34 cellular contexts compared by ENCODE assay signal in the genomic region with DNA sequence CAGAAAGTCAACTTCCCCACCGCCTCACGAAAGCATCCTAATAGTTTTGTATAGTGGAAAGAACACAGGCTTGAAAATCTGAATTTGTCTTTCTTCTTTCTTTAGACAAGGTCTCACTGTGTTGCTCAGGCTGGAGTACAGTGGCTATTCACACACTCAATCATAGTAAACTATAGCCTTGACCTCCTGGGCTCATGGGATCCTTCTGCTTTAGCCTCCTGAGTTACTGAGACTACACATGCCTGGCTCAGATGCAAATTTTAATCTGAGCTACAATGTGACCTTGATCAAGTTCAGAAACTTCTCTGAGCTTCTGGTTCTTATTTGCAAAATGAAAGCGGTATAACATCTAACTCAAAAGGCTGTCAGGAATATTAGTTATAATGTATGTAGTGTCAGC.
"Had no signal": no experiment of that assay in that cellular context is flagged by ENCODE, and none has a peak within 500 bp of the region (broad histone marks: within the 10 kb centered on the region; RNA-seq: fewer than 3 reads in every experiment).

No MANE protein-coding gene starts in this region.

- H3K27me3 ChIP-seq: MG63 had no signal

- H3K9me3 ChIP-seq: MG63 had no signal

- H3K4me3 ChIP-seq: MG63 had no signal

- H3K36me3 ChIP-seq: MG63 had no signal

- DNase-seq: Karpas-422, Kasumi-1, MG63, MM.1S, MV-4-11, NCI-H1048, NCI-H1092, NCI-H1105, NCI-H1105 treated with DMSO at 0.1 percent for 48 hours, NCI-H1417, NCI-H1417 treated with DMSO at 0.1 percent for 48 hours, NCI-H1436, NCI-H1436 treated with DMSO at 0.1 percent for 48 hours, NCI-H146, NCI-H1694, NCI-H1694 treated with DMSO at 0.1 percent for 48 hours, NCI-H187, NCI-H187 treated with DMSO at 0.1 percent for 48 hours, NCI-H1930, NCI-H2029, NCI-H2029 treated with DMSO at 0.1 percent for 48 hours, NCI-H2081, NCI-H2081 treated with DMSO at 0.1 percent for 48 hours, NCI-H2107, NCI-H2171, NCI-H2171 treated with DMSO at 0.1 percent for 48 hours, NCI-H2227 treated with DMSO at 0.1 percent for 48 hours, NCI-H226, NCI-H345, NCI-H446, NCI-H446 treated with DMSO at 0.1 percent for 48 hours, NCI-H510A, NCI-H510A treated with DMSO at 0.1 percent for 48 hours had no signal

- H3K27ac ChIP-seq: KMS-11 had no signal
